9 cellular contexts compared by ENCODE assay signal in genomic region chr4:70903282-70903603, GRCh38. TPM values are rescaled to one million over a fixed set of nuclear protein-coding genes. Genes with fewer than 3 reads are reported as not detected.
DNase-seq lines count a peak whose midpoint lies in the region; ATAC-seq lines count a peak whose summit lies in the region.
"Had no signal": no experiment of that assay in that cellular context is flagged by ENCODE, and none has a peak within 500 bp of the region (broad histone marks: within the 10 kb centered on the region; RNA-seq: fewer than 3 reads in every experiment).

No MANE protein-coding gene starts in this region.

- peaks cover 21% of the 10 kb centered on the region for H3K36me3 Mint-ChIP-seq in activated naive CD8-positive, alpha-beta T cell treated with anti-CD3 and anti-CD28 coated beads for 36 hours

- peaks cover 0 to 4% of the 10 kb centered on the region in 2 donors for H3K36me3 ChIP-seq in stomach smooth muscle (ENCODE audit: control insufficient read depth in 2 of 2, insufficient read depth in 2 of 2, low read length in 2 of 2)

- peak overlapping the region; percentile 98 for H3K4me3 Mint-ChIP-seq in activated naive CD8-positive, alpha-beta T cell treated with anti-CD3 and anti-CD28 coated beads for 36 hours

- no peaks in the 10 kb centered on the region for H3K9me3 ChIP-seq in stomach smooth muscle (ENCODE audit: control insufficient read depth in 2 of 2, low read length in 2 of 2)

- DNase-seq in Ammon's horn (ENCODE audit: low spot score): peak; percentile 18
- DNase-seq in activated naive CD8-positive, alpha-beta T cell treated with anti-CD3 and anti-CD28 coated beads for 36 hours: peak; percentile 8
- peak; percentile 11 for DNase-seq in iPS-NIHi7 (ENCODE audit: extremely low spot score)
- DNase-seq in NCI-H2171 (lab: John Stamatoyannopoulos, UW): no peak
- no peak for DNase-seq in GF-D8 (lab: John Stamatoyannopoulos, UW)
- DNase-seq: left cardiac atrium had no signal

- no peaks in the 10 kb centered on the region for H3K27me3 ChIP-seq in stomach smooth muscle (ENCODE audit: control insufficient read depth in 1 of 2, insufficient read depth in 2 of 2, low read length in 2 of 2)

- peaks cover 24% of the 10 kb centered on the region for H3K4me1 Mint-ChIP-seq in activated naive CD8-positive, alpha-beta T cell treated with anti-CD3 and anti-CD28 coated beads for 36 hours

- no peaks in the 10 kb centered on the region for H3K27me3 Mint-ChIP-seq in activated naive CD8-positive, alpha-beta T cell treated with anti-CD3 and anti-CD28 coated beads for 36 hours

- H3K27ac ChIP-seq in stomach smooth muscle (ENCODE audit: low read length): peak overlapping the region; percentile 86

- no peaks in the 10 kb centered on the region for H3K9me3 Mint-ChIP-seq in activated naive CD8-positive, alpha-beta T cell treated with anti-CD3 and anti-CD28 coated beads for 36 hours

- peak overlapping the region; percentile 76 to 86 for H3K9ac ChIP-seq in stomach smooth muscle (ENCODE audit: low read length in 2 of 2)

- H3K27ac Mint-ChIP-seq in activated naive CD8-positive, alpha-beta T cell treated with anti-CD3 and anti-CD28 coated beads for 36 hours: peak overlapping the region; percentile 90

- H3K4me1 ChIP-seq in stomach smooth muscle (ENCODE audit: control insufficient read depth, insufficient read depth, low read length): peaks cover 5% of the 10 kb centered on the region

- ATAC-seq in HG03064 (IDR thresholded peaks at IDR 0.05; ENCODE audit: low read depth, unreplicated experiment) (peak; percentile 8), HG03457 (IDR thresholded peaks at IDR 0.05; ENCODE audit: unreplicated experiment) (no peak)

- H3K4me3 ChIP-seq in stomach smooth muscle (ENCODE audit: low read length in 2 of 2): peak overlapping the region; percentile 91 to 98

RNA-seq across cellular contexts. Expression of gene MOB1B, which starts 1.1 kb away (rescaled TPM):
- 10 to 100 TPM; 19.0 to 19.7 TPM for total RNA-seq in activated naive CD8-positive, alpha-beta T cell treated with anti-CD3 and anti-CD28 coated beads for 36 hours

Comparison
In these comparisons a context has a peak if more than half of its experiments do, and no peak if none do; other contexts are left out.
1. DNase-seq: peak in Ammon's horn (single experiment), activated naive CD8-positive, alpha-beta T cell treated with anti-CD3 and anti-CD28 coated beads for 36 hours (single experiment) and iPS-NIHi7 (single experiment); none in NCI-H2171 (single experiment) and GF-D8 (single experiment).